17 cellular contexts compared by ENCODE assay signal in the genomic region with DNA sequence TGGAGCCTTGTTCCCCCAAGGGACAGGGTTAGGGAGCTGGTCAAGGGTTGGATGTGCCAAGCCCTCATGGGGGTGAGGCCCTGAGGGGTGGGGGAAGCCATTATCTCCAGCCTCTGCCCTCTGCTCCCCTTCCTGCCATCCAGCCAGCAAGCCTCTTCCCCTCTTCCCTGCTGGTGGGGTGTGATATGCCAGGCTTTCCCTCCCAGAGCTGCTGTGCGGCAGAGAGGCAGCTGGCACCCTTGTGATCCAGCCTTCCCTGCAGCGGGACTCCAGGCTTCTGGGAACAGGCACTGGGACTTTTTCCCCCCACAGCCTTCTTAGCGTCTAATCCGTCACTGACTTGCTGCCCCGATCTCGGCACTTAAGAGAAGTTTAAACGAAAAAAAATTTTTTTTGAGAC. TPM values are rescaled to one million over a fixed set of nuclear protein-coding genes. Genes with fewer than 3 reads are reported as not detected.
"Had no signal": no experiment of that assay in that cellular context is flagged by ENCODE, and none has a peak within 500 bp of the region (broad histone marks: within the 10 kb centered on the region; RNA-seq: fewer than 3 reads in every experiment).

No MANE protein-coding gene starts in this region.

- H3K9me3 ChIP-seq: esophagus squamous epithelium had no signal

- DNase-seq: activated CD4-positive, alpha-beta memory T cell treated with anti-CD3 and anti-CD28 coated beads, Interleukin-2, amount 10 ng/mL, durations not matched to agents 7 days and 5 days; activated CD4-positive, alpha-beta T cell treated with anti-CD3 and anti-CD28 coated beads for 4 hours; activated effector memory CD4-positive, alpha-beta T cell treated with Interleukin-2 at 50 U/mL for 16 hours; activated naive CD4-positive, alpha-beta T cell treated with anti-CD3 and anti-CD28 coated beads, Interleukin-2, amount 50 U/mL, for 16 hours; activated T-cell treated with anti-CD3 and anti-CD28 coated beads, Interleukin-2, amount 50 U/mL, for 4 hours; esophagus squamous epithelium; mesendoderm; natural killer cell; stimulated activated CD4-positive, alpha-beta T cell treated with anti-CD3 and anti-CD28 coated beads, Interleukin-15, amount 100 ng/mL, for 24 hours; stimulated activated CD4-positive, alpha-beta T cell treated with anti-CD3 and anti-CD28 coated beads, Interleukin-4, amount 100 ng/mL, for 1 hour; stimulated activated naive B cell treated with anti-CD40 and anti-IgM and Interleukin-4, amounts not matched to agents 10 μg/mL and 1 μg/mL and 100 μg/mL, for 72 hours; T-helper 2 cell had no signal

- FAIRE-seq: colon, endothelial cell of umbilical vein had no signal

- ATAC-seq: activated T-cell treated with anti-CD3 and anti-CD28 coated beads, Interleukin-2, amount 50 U/mL, for 4 hours; natural killer cell had no signal

- H3K27me3 ChIP-seq: esophagus squamous epithelium had no signal

- H3K27ac ChIP-seq: esophagus squamous epithelium, skin epidermis had no signal

- H3K4me3 ChIP-seq: esophagus squamous epithelium, skin epidermis had no signal

RNA-seq across cellular contexts. Expression of a gene that starts 19.9 kb away (rescaled TPM):
- total RNA-seq: activated CD4-positive, alpha-beta memory T cell treated with anti-CD3 and anti-CD28 coated beads, Interleukin-2, amount 10 ng/mL, durations not matched to agents 7 days and 5 days; activated T-cell treated with anti-CD3 and anti-CD28 coated beads, Interleukin-2, amount 50 U/mL, for 4 hours; glomerular endothelial cell; natural killer cell had no signal
- polyA plus RNA-seq: liver had no signal
